In the genomic region with DNA sequence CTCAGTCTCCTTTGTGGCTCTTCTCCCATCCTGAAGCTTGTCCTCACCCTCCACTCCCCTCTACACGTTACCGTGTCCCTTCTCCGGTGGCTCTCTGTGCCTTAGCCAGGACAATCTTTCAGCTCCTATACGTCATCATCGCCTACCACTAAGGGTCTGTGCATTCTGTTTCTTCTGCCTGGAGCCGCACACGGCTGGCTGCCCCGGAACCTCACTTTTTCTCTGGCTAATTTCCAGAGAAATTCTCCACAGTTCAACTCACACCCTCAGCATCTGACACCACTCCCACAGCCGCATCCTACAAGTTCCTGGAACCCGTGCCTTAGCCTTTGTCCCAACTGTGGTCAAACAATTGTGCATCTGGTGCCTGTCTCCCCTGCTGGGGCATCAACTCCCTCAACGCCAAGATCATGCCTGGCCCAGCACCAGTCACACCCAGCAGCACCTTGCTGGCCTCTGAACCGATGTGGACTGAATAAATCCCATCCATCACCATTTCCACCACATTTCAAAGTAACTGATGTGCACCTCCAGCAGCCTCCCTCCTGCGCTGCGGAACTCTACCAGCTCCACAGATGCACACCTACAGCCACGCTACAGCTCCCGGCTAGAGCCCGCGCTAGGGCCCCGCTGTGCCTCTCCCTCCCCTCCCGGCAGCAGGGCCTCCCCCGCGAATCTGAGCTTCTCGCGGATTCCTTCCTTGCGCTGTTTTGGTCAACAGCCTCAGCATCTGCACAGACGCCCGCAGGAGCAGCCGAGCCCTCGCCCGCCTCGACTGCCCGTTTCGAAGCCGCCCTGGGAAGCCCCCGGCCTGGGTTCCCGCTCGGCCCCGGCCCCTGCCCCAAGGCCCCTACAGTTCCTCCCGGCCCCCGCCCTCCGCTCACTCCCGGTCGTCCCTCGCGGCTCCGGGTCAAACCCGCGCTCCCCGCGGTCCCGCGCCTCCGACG, we compare ENCODE assay signal across 8 cellular contexts. TPM values are rescaled to one million over a fixed set of nuclear protein-coding genes. Genes with fewer than 3 reads are reported as not detected.
DNase-seq lines count a peak whose midpoint lies in the region; ATAC-seq and TF ChIP-seq lines count a peak whose summit lies in the region.

No MANE protein-coding gene starts in this region.

- peaks cover 0 to 2% of the 10 kb centered on the region in 2 donors for H3K36me3 ChIP-seq in left lung

- DNase-seq in EH (ENCODE audit: low read depth) (peak; percentile 57), T-helper 22 cell (ENCODE audit: low read depth) (peak; percentile 3), left lung (peak in 1 of 2 donors; percentile 49)
- DNase-seq in central memory CD4-positive, alpha-beta T cell, result peak; percentile 21
- peak; percentile 48 for DNase-seq in stimulated activated CD4-positive, alpha-beta T cell treated with anti-CD3 and anti-CD28 coated beads, Interleukin-4, amount 100 ng/mL, for 1 hour

- no peak for TF ChIP-seq RAD21 in Ishikawa (IDR thresholded peaks at IDR 0.05; ENCODE audit: low read depth)

- no peaks in the 10 kb centered on the region for H3K27me3 ChIP-seq in left lung

- ATAC-seq in GM21717 (IDR thresholded peaks at IDR 0.05; ENCODE audit: unreplicated experiment) (peak; percentile 21), left lung (peak; percentile 7), GM18519 (IDR thresholded peaks at IDR 0.05; ENCODE audit: low FRiP score, unreplicated experiment) (no peak)

- no peak for TF ChIP-seq CTCF in left lung (IDR thresholded peaks at IDR 0.05)

- no peak for TF ChIP-seq EP300 in Ishikawa (IDR thresholded peaks at IDR 0.05; ENCODE audit: borderline replicate concordance)

- intact Hi-C loops in left lung (cut with DNase I), result no loop called here

- H3K4me3 ChIP-seq in left lung, result peak overlapping the region; percentile 82 to 88

- peaks cover 26 to 59% of the 10 kb centered on the region in 2 donors for H3K4me1 ChIP-seq in left lung

- no peaks in the 10 kb centered on the region for H3K9me3 ChIP-seq in left lung

- H3K27ac ChIP-seq in left lung, result peak overlapping the region; percentile 81 to 89

TF ChIP-seq in Ishikawa, 13 proteins besides CTCF, POLR2A, EP300 and RAD21:
- TF ChIP-seq NFIC (IDR thresholded peaks at IDR 0.05) (no peak), EGR1 (IDR thresholded peaks at IDR 0.05) (no peak)
- TF ChIP-seq, protein P1, sequence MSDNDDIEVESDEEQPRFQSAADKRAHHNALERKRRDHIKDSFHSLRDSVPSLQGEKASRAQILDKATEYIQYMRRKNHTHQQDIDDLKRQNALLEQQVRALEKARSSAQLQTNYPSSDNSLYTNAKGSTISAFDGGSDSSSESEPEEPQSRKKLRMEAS (IDR thresholded peaks at IDR 0.05), result peak; percentile 26; the same call in 1 of the 2 replicates

RNA-seq across cellular contexts. Expression of a gene that starts 0.7 kb away (rescaled TPM):
- total RNA-seq in left lung, result 10 to 100 TPM; 10.3 to 19.4 TPM

RNA-seq across cellular contexts. Expression of a gene that starts 36.5 kb away (rescaled TPM):
- total RNA-seq in left lung, result 1 to 10 TPM; 2.0 to 2.3 TPM
